1 cellular context compared by ENCODE assay signal in the genomic region with DNA sequence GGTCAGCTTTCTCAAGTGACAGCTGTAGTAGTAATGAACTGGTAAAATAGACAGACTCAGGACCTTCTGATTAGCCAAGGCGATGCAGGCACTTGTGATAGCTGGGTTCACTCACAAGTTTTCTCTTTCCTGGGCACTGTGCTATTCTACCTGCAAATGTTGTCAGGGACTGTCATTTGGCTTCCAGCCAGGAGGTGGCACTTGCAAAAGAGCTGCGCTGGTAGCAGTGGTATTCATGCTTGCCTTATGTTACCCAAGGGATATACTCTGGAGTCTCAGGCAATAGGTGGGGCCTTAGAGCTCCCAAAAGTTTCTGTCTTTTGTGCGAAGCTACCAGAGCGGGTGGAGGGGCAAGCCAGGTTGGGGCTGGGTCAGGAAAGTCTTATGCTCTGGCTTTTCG.
TF ChIP-seq lines count a peak whose summit lies in the region.

No MANE protein-coding gene starts in this region.

TF ChIP-seq in WTC11, 78 proteins besides CTCF, POLR2A, EP300 and RAD21 (continued from another document):
- TF ChIP-seq USF1 (CRISPR knock-in tag; IDR thresholded peaks at IDR 0.05), result no peak
